12 cellular contexts compared by ENCODE assay signal in genomic region chr2:151862688-151863087, GRCh38. TPM values are rescaled to one million over a fixed set of nuclear protein-coding genes. Genes with fewer than 3 reads are reported as not detected.
DNase-seq lines count a peak whose midpoint lies in the region; ATAC-seq, FAIRE-seq and TF ChIP-seq lines count a peak whose summit lies in the region.
"Had no signal": no experiment of that assay in that cellular context is flagged by ENCODE, and none has a peak within 500 bp of the region (broad histone marks: within the 10 kb centered on the region; RNA-seq: fewer than 3 reads in every experiment).

No MANE protein-coding gene starts in this region.

- H3K4me2 ChIP-seq in GM12878 (ENCODE audit: control insufficient read depth, insufficient read depth) (peak overlapping the region; percentile 3), GM23338 (no peak overlapping the region)

- no peak for TF ChIP-seq CTCF in GM12878 (IDR thresholded peaks at IDR 0.05 in 2 of 3, conservative IDR thresholded peaks at IDR 0.05 in 1 of 3; ENCODE audit: control insufficient read depth in 2 of 3, extremely low read depth in 1 of 3, insufficient read depth in 1 of 3, low read depth in 3 of 3, low read length in 3 of 3)
- TF ChIP-seq CTCF in GM23338 (conservative IDR thresholded peaks at IDR 0.05; ENCODE audit: low read depth in 2 of 2), result no peak

- in situ Hi-C loops in GM12878 (cut with MboI), result no loop called here

- peak; percentile 16; the same call in 1 of the 2 replicates for TF ChIP-seq RAD21 in GM12878 (IDR thresholded peaks at IDR 0.05; ENCODE audit: insufficient read depth, low read depth, low read length)

- no peaks in the 10 kb centered on the region; the same call in 2 of the 3 replicates for H3K4me1 Mint-ChIP-seq in GM23338

- no peaks in the 10 kb centered on the region for H3K36me3 Mint-ChIP-seq in GM23338 (ENCODE audit: low read depth)

- no peak overlapping the region for H2AFZ ChIP-seq in GM12878 (ENCODE audit: control insufficient read depth, low read depth, low read length)
- H2AFZ ChIP-seq in GM23338, result no peak overlapping the region

- BruUV-seq in GM12878 (replicated peaks; lab: Mats Ljungman, UMichigan), result no TSS peak

- no peaks in the 10 kb centered on the region for H3K79me2 ChIP-seq in GM12878 (ENCODE audit: control insufficient read depth, insufficient read depth, low read length)
- H3K79me2 ChIP-seq in GM23338 (replicated peaks; ENCODE audit: insufficient read depth), result no peaks in the 10 kb centered on the region

- H3K36me3 ChIP-seq in GM12878 (ENCODE audit: control insufficient read depth in 2 of 2, insufficient read depth in 2 of 2, low read length in 1 of 2) (no peaks in the 10 kb centered on the region), GM23338 (ENCODE audit: insufficient read depth) (no peaks in the 10 kb centered on the region)
- H3K36me3 ChIP-seq: neutrophil had no signal

- peak in 1 of 2 experiments; percentile 16; a peak in 1 of 4 replicates for TF ChIP-seq EP300 in GM12878 (IDR thresholded peaks at IDR 0.05; ENCODE audit: borderline replicate concordance in 1 of 2, control insufficient read depth in 1 of 2, low read depth in 2 of 2, low read length in 2 of 2)

- no peak overlapping the region for H3K4me3 Mint-ChIP-seq in GM23338

- H3K4me3 ChIP-seq in GM12878, result no peak overlapping the region
- no peak overlapping the region for H3K4me3 ChIP-seq in GM23338

- SMC1A ChIA-PET in GM12878 (lab: Charles Lee; ENCODE audit: uncharacterized antibody, unreplicated experiment), result interaction anchor here (0.7 to 2.8 kb wide), 14 partner anchors 12 to 550 kb away, joined by 3 to 15 read pairs (median 4); no protein-coding TSS in a partner anchor

- H3K27ac ChIP-seq in GM12878 (ENCODE audit: control insufficient read depth, insufficient read depth) (no peak overlapping the region), GM23338 (ENCODE audit: low read depth) (no peak overlapping the region)
- H3K27ac ChIP-seq: HL-60, neutrophil had no signal

- no peaks in the 10 kb centered on the region for H3K9me3 Mint-ChIP-seq in GM23338

- RAD21 ChIA-PET in GM12878 (lab: Charles Lee; ENCODE audit: unreplicated experiment), result interaction anchor here (0.9 to 1.5 kb wide), 5 partner anchors 7 to 36 kb away, joined by 3 to 6 read pairs (median 3); partner anchors contain the start of gene ARL5A

- intact Hi-C loops in GM12878 (cut with micrococcal nuclease; ENCODE audit: unreplicated experiment), result no loop called here

- H3K27me3 Mint-ChIP-seq in GM23338 (ENCODE audit: insufficient read depth, low read depth, poor library complexity), result no peaks in the 10 kb centered on the region

- POLR2A ChIA-PET in GM12878 (lab: Charles Lee), result interaction anchor here (0.5 to 1.4 kb wide), 2 partner anchors 35 to 37 kb away, joined by 5 read pairs; partner anchors contain the start of gene ARL5A

- no peak for TF ChIP-seq POLR2A in GM12878 (IDR thresholded peaks at IDR 0.05; ENCODE audit: low read depth, low read length)

- DNase-seq in GM12878 (ENCODE audit: low read depth, low spot score), result peak; percentile 96
- no peak for DNase-seq in activated gamma-delta T cell treated with Interleukin-2 at 50 U/mL for 16 hours
- no peak for DNase-seq in GM23338 (ENCODE audit: low spot score)
- no peak for DNase-seq in DMS114 treated with DMSO at 0.1 percent for 48 hours (lab: John Stamatoyannopoulos, UW; ENCODE audit: unreplicated experiment)
- DNase-seq in A172 (ENCODE audit: low spot score), result no peak
- DNase-seq: dermis blood vessel endothelial cell, NCI-H2081 treated with DMSO at 0.1 percent for 48 hours had no signal

- FAIRE-seq in GM12878 (lab: Jason Lieb, UNC), result peak; percentile 83

- no peak overlapping the region for H3K27ac Mint-ChIP-seq in GM23338

- no peaks in the 10 kb centered on the region for H4K20me1 ChIP-seq in GM12878 (ENCODE audit: control insufficient read depth, insufficient read depth)
- H4K20me1 ChIP-seq in GM23338 (replicated peaks; ENCODE audit: insufficient read depth), result no peaks in the 10 kb centered on the region

- CTCF ChIA-PET in GM12878 (lab: Yijun Ruan, JAX), result interaction anchor here (0.6 to 1.9 kb wide), 8 partner anchors 8 to 203 kb away, joined by 3 to 7 read pairs (median 3); no protein-coding TSS in a partner anchor

- H3K9me2 ChIP-seq in GM23338 (ENCODE audit: insufficient read depth), result no peaks in the 10 kb centered on the region

- peak; percentile 99 for ATAC-seq in GM18519 (IDR thresholded peaks at IDR 0.05; ENCODE audit: low FRiP score, unreplicated experiment)
- ATAC-seq in GM21447 (IDR thresholded peaks at IDR 0.05; ENCODE audit: unreplicated experiment), result peak; percentile 99
- peak; percentile 99 for ATAC-seq in HG03108 (IDR thresholded peaks at IDR 0.05; ENCODE audit: unreplicated experiment)
- peak; percentile 100 for ATAC-seq in GM12878
- ATAC-seq in GM23338, result no peak

- no peaks in the 10 kb centered on the region; a peak in 1 of 4 replicates for H3K27me3 ChIP-seq in GM12878 (replicated peaks in 1 of 2; ENCODE audit: control insufficient read depth in 2 of 2, insufficient read depth in 2 of 2, low read length in 1 of 2)
- no peaks in the 10 kb centered on the region for H3K27me3 ChIP-seq in GM23338 (ENCODE audit: insufficient read depth)
- H3K27me3 ChIP-seq: neutrophil had no signal

- H3K9ac ChIP-seq in GM12878 (ENCODE audit: control insufficient read depth, insufficient read depth, low read length), result no peak overlapping the region

- no peaks in the 10 kb centered on the region; the same call in 2 of the 3 replicates for H3K9me3 ChIP-seq in GM12878 (replicated peaks; ENCODE audit: control insufficient read depth, insufficient read depth, low read length)
- H3K9me3 ChIP-seq: neutrophil had no signal

- no peaks in the 10 kb centered on the region for H3F3A ChIP-seq in GM23338 (replicated peaks; ENCODE audit: low read depth)

- 3% methylated on average over 3 of the region's 3 CpGs for WGBS in GM12878 (ENCODE audit: insufficient coverage, insufficient replicate concordance, low lambda C conversion rate, missing lambda C conversion rate)

- H3K4me1 ChIP-seq in GM12878 (ENCODE audit: control insufficient read depth, insufficient read depth, low read length), result peaks cover 21% of the 10 kb centered on the region
- no peaks in the 10 kb centered on the region for H3K4me1 ChIP-seq in GM23338 (ENCODE audit: insufficient read depth)

TF ChIP-seq in GM12878, 131 proteins besides CTCF, POLR2A, EP300 and RAD21 (continues in another document):
- TF ChIP-seq ZNF217 (IDR thresholded peaks at IDR 0.05) (no peak), HCFC1 (IDR thresholded peaks at IDR 0.05; ENCODE audit: low read length) (no peak), RFX5 (IDR thresholded peaks at IDR 0.05; ENCODE audit: low read depth, low read length) (no peak), HDAC6 (IDR thresholded peaks at IDR 0.05; ENCODE audit: unreplicated experiment) (no peak), ZNF24 (IDR thresholded peaks at IDR 0.05) (no peak), CBFB (IDR thresholded peaks at IDR 0.05; ENCODE audit: low read depth) (0 out of 2 replicates have a peak, but pooled peaks have one; percentile 55), ZZZ3 (IDR thresholded peaks at IDR 0.05; ENCODE audit: control insufficient read depth, insufficient read length, low read depth) (no peak), TBL1XR1 (IDR thresholded peaks at IDR 0.05; ENCODE audit: low read depth, low read length) (no peak), MEF2A (IDR thresholded peaks at IDR 0.05; ENCODE audit: insufficient read depth, low read depth, low read length) (no peak), TARDBP (IDR thresholded peaks at IDR 0.05; ENCODE audit: borderline replicate concordance) (no peak), RBBP5 (conservative IDR thresholded peaks at IDR 0.05) (no peak), RCOR1 (conservative IDR thresholded peaks at IDR 0.05; ENCODE audit: low read depth, low read length) (no peak)

TF ChIP-seq in GM23338, 12 proteins besides CTCF, POLR2A, EP300 and RAD21 (continues in another document):
- TF ChIP-seq EZH2phosphoT487 (IDR thresholded peaks at IDR 0.05; ENCODE audit: unreplicated experiment), result no peak

RNA-seq across cellular contexts. Expression of gene ARL5A, which starts 34.5 kb away (rescaled TPM):
- total RNA-seq in GM12878 (2013; cell fraction: nucleolus; rRNA removed), result 66.9 and 67.3 TPM in 2 replicates
- total RNA-seq in GM12878 (2014; rRNA removed), result 39.5 and 40.7 TPM in 2 replicates
- total RNA-seq in GM12878 (2014; rRNA removed; fragmentation: Illumina TruSeq; extraction: Trizol), result 42.8 and 52.9 TPM in 2 replicates
- 39.1 and 47.1 TPM in 2 replicates for total RNA-seq in GM12878 (2021)
- 13.5 TPM for polyA plus RNA-seq in GM12878 (2011; ENCODE audit: low read depth)
- polyA plus RNA-seq in GM12878 (2011; rRNA removed), result 18.6 and 28.0 TPM in 2 replicates
- polyA plus RNA-seq in GM12878 (2011; cell fraction: cytosol; rRNA removed), result 16.6 and 29.3 TPM in 2 replicates
- 14.8 and 15.9 TPM in 2 replicates for polyA plus RNA-seq in GM12878 (2011; cell fraction: nucleus; rRNA removed)
- polyA plus RNA-seq in GM12878 (2012), result 30.5 and 36.1 TPM in 2 replicates
- 40.6 and 41.9 TPM in 2 replicates for polyA plus RNA-seq in GM12878 (2014; fragmentation: Illumina TruSeq; extraction: Trizol)
- polyA plus RNA-seq in GM12878 (2014; fragmentation: Nextera tagmentation; extraction: Ambion mirVana), result 10 to 100 TPM in 1 of 2 experiments, 1 to 10 TPM in 1; 9.4 to 10.9 TPM
- 31.3 and 33.2 TPM in 2 replicates for polyA plus RNA-seq in GM12878 (2014; rRNA removed)
- polyA plus RNA-seq in GM12878 (2016; fragmentation: Nextera tagmentation; extraction: Ambion mirVana), result 10 to 100 TPM; 30.1 to 30.9 TPM
- polyA minus RNA-seq in GM12878 (2011; rRNA and poly(A)+ RNA removed), result 31.5 and 50.5 TPM in 2 replicates
- 16.8 and 19.9 TPM in 2 replicates for polyA minus RNA-seq in GM12878 (2011; cell fraction: cytosol; rRNA and poly(A)+ RNA removed)
- polyA minus RNA-seq in GM12878 (2011; cell fraction: nucleus; rRNA and poly(A)+ RNA removed), result 21.5 and 43.0 TPM in 2 replicates
- 90.1 and 104 TPM in 2 replicates for total RNA-seq in GM23338 (2014; rRNA removed; shearing (Covaris generic))
- polyA plus RNA-seq in GM23338 (2016; fragmentation: Nextera tagmentation; extraction: Ambion mirVana), result 26.8 TPM in 2 replicates
- total RNA-seq in A172 (2014; rRNA removed; shearing (Covaris generic)), result 57.3 and 76.7 TPM in 2 replicates
